ENCODE assay signal across 2 cellular contexts in the genomic region with DNA sequence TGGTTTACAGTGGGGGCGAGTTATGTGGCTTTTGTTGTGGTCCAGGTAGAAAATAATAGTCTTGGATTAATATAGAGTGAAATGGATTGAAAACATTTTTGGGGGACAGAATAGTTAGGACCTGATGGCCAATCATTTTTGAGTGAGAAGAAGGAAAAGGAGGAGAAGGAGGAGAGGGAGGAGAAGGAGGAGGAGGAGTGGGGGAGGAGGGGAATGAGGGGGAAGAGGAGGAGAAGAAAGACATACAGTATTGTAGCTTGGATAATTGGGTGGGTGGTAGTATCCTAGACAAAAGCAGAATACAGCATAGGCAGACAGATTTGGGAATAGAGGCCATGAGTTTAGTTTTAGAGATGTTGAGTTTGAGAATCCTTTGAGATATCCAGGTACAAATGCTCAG.
TF ChIP-seq lines count a peak whose summit lies in the region.

No MANE protein-coding gene starts in this region.

TF ChIP-seq in HepG2, 621 proteins besides CTCF, POLR2A, EP300 and RAD21:
- TF ChIP-seq NFYC (CRISPR knock-in tag; IDR thresholded peaks at IDR 0.05) (no peak), HNRNPK (IDR thresholded peaks at IDR 0.05; ENCODE audit: low read depth, low read length, poor library complexity, severe bottlenecking) (peak; percentile 19)

TF ChIP-seq in K562, 482 proteins besides CTCF, POLR2A, EP300 and RAD21:
- TF ChIP-seq ZNF77 (CRISPR knock-in tag; IDR thresholded peaks at IDR 0.05) (no peak), HNRNPK (IDR thresholded peaks at IDR 0.05; ENCODE audit: low read depth, low read length, poor library complexity, severe bottlenecking) (peak; percentile 25)
